8 cellular contexts compared by ENCODE assay signal in genomic region chr1:15835741-15836510, GRCh38. TPM values are rescaled to one million over a fixed set of nuclear protein-coding genes. Genes with fewer than 3 reads are reported as not detected.
DNase-seq lines count a peak whose midpoint lies in the region; FAIRE-seq and TF ChIP-seq lines count a peak whose summit lies in the region.

No MANE protein-coding gene starts in this region.

- in situ Hi-C loops in SK-MEL-5 (cut with HindIII; ENCODE audit: low pct_unique_long_range_greater_than_20kb, low sequenced_read_pairs): no loop called here

- no peaks in the 10 kb centered on the region for H3K27me3 ChIP-seq in neuron (ENCODE audit: insufficient read depth, low read length)
- H3K27me3 ChIP-seq in stomach smooth muscle (ENCODE audit: control insufficient read depth in 1 of 2, insufficient read depth in 2 of 2, low read length in 2 of 2): no peaks in the 10 kb centered on the region

- peak; percentile 48 for FAIRE-seq in frontal cortex (lab: Jason Lieb, UNC)

- POLR2A ChIA-PET in HEK293T (lab: Yijun Ruan, JAX): interaction anchor here (1.0 to 4.4 kb wide), 5 partner anchors 9 to 44 kb away, joined by 3 to 68 read pairs (median 5); partner anchors contain the start of gene SPEN

- no peaks in the 10 kb centered on the region for H3K36me3 ChIP-seq in neuron (ENCODE audit: insufficient read depth, low read length)
- no peaks in the 10 kb centered on the region for H3K36me3 ChIP-seq in stomach smooth muscle (ENCODE audit: control insufficient read depth in 2 of 2, insufficient read depth in 2 of 2, low read length in 2 of 2)

- H3K9me3 Mint-ChIP-seq in activated naive CD4-positive, alpha-beta T cell treated with anti-CD3 and anti-CD28 coated beads, Interleukin-2, amount 10 ng/mL, durations not matched to agents 7 days and 5 days: no peaks in the 10 kb centered on the region

- H3K4me3 ChIP-seq in NB4 (ENCODE audit: low read depth, low read length) (peak overlapping the region; percentile 82), neuron (ENCODE audit: low read length) (peak overlapping the region; percentile 96), stomach smooth muscle (ENCODE audit: low read length in 2 of 2) (peak overlapping the region; percentile 89 to 91)

- CTCF ChIA-PET in HEK293T (lab: Yijun Ruan, JAX): no interaction called here
- CTCF ChIA-PET in activated naive CD4-positive, alpha-beta T cell treated with anti-CD3 and anti-CD28 coated beads, Interleukin-2, amount 10 ng/mL, durations not matched to agents 7 days and 5 days (lab: Charles Lee): interaction anchor here (0.7 kb wide), 1 partner anchor 20 kb away, joined by 3 read pairs; no protein-coding TSS in a partner anchor

- H3K36me3 Mint-ChIP-seq in activated naive CD4-positive, alpha-beta T cell treated with anti-CD3 and anti-CD28 coated beads, Interleukin-2, amount 10 ng/mL, durations not matched to agents 7 days and 5 days: peaks cover 5% of the 10 kb centered on the region

- H3K27ac Mint-ChIP-seq in activated naive CD4-positive, alpha-beta T cell treated with anti-CD3 and anti-CD28 coated beads, Interleukin-2, amount 10 ng/mL, durations not matched to agents 7 days and 5 days: peak overlapping the region; percentile 98

- H3K4me3 Mint-ChIP-seq in activated naive CD4-positive, alpha-beta T cell treated with anti-CD3 and anti-CD28 coated beads, Interleukin-2, amount 10 ng/mL, durations not matched to agents 7 days and 5 days: peak overlapping the region; percentile 85

- H3K9ac ChIP-seq in stomach smooth muscle (ENCODE audit: low read length in 2 of 2): peak overlapping the region; percentile 97 to 98

- TF ChIP-seq POLR2A in NB4 (IDR thresholded peaks at IDR 0.05; ENCODE audit: extremely low read depth, insufficient read length): peak; percentile 74

- peaks cover 32% of the 10 kb centered on the region for H3K4me1 Mint-ChIP-seq in activated naive CD4-positive, alpha-beta T cell treated with anti-CD3 and anti-CD28 coated beads, Interleukin-2, amount 10 ng/mL, durations not matched to agents 7 days and 5 days

- no peaks in the 10 kb centered on the region for H3K9me3 ChIP-seq in neuron (ENCODE audit: low read length)
- no peaks in the 10 kb centered on the region for H3K9me3 ChIP-seq in stomach smooth muscle (ENCODE audit: control insufficient read depth in 2 of 2, low read length in 2 of 2)

- H3K27me3 Mint-ChIP-seq in activated naive CD4-positive, alpha-beta T cell treated with anti-CD3 and anti-CD28 coated beads, Interleukin-2, amount 10 ng/mL, durations not matched to agents 7 days and 5 days: peaks cover 11% of the 10 kb centered on the region

- H3K4me1 ChIP-seq in neuron (ENCODE audit: insufficient read depth, low read length): peaks cover 18% of the 10 kb centered on the region
- peaks cover 13% of the 10 kb centered on the region for H3K4me1 ChIP-seq in stomach smooth muscle (ENCODE audit: control insufficient read depth, insufficient read depth, low read length)

- no peak overlapping the region for H2AFZ ChIP-seq in neuron (ENCODE audit: low read depth, low read length)

- peak overlapping the region; percentile 100 for H3K27ac ChIP-seq in stomach smooth muscle (ENCODE audit: low read length)

- TF ChIP-seq CTCF in NB4 (IDR thresholded peaks at IDR 0.05; ENCODE audit: low read depth, low read length): no peak

- DNase-seq in GDM1 (lab: John Stamatoyannopoulos, UW) (peak; percentile 99), HEK293T (ENCODE audit: extremely low spot score) (peak; percentile 88), NB4 (ENCODE audit: low read depth) (peak; percentile 99), SK-MEL-5 (ENCODE audit: low read depth, low spot score) (peak; percentile 98), frontal cortex (ENCODE audit: low spot score in 2 of 2) (peak; percentile 91 to 92)
- peak; percentile 99 for DNase-seq in activated naive CD4-positive, alpha-beta T cell treated with anti-CD3 and anti-CD28 coated beads, Interleukin-2, amount 10 ng/mL, durations not matched to agents 7 days and 5 days

TF ChIP-seq in HEK293T, 16 proteins besides CTCF, POLR2A, EP300 and RAD21:
- TF ChIP-seq, protein P1, sequence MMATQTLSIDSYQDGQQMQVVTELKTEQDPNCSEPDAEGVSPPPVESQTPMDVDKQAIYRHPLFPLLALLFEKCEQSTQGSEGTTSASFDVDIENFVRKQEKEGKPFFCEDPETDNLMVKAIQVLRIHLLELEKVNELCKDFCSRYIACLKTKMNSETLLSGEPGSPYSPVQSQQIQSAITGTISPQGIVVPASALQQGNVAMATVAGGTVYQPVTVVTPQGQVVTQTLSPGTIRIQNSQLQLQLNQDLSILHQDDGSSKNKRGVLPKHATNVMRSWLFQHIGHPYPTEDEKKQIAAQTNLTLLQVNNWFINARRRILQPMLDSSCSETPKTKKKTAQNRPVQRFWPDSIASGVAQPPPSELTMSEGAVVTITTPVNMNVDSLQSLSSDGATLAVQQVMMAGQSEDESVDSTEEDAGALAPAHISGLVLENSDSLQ (IDR thresholded peaks at IDR 0.05): no peak; the same call in 1 of the 2 replicates
- TF ChIP-seq BHLHE40 (IDR thresholded peaks at IDR 0.05; ENCODE audit: borderline replicate concordance) (no peak), FOXA1 (IDR thresholded peaks at IDR 0.05) (no peak), LEF1 (IDR thresholded peaks at IDR 0.05; ENCODE audit: borderline replicate concordance) (no peak), HDGF (IDR thresholded peaks at IDR 0.05; ENCODE audit: borderline replicate concordance) (no peak), CTBP1 (IDR thresholded peaks at IDR 0.05; ENCODE audit: borderline replicate concordance) (peak; percentile 58; the same call in 1 of the 2 replicates), FOXM1 (IDR thresholded peaks at IDR 0.05; ENCODE audit: borderline replicate concordance) (no peak), SP1 (IDR thresholded peaks at IDR 0.05) (no peak), SUZ12 (IDR thresholded peaks at IDR 0.05) (no peak), NFRKB (IDR thresholded peaks at IDR 0.05) (no peak), TARDBP (IDR thresholded peaks at IDR 0.05) (peak; percentile 73; the same call in 1 of the 2 replicates), ELF4 (IDR thresholded peaks at IDR 0.05) (no peak), FOXK2 (IDR thresholded peaks at IDR 0.05) (no peak), ARNT (IDR thresholded peaks at IDR 0.05) (0 out of 2 replicates have a peak, but pooled peaks have one; percentile 15), ZNF384 (IDR thresholded peaks at IDR 0.05) (no peak), L3MBTL2 (conservative IDR thresholded peaks at IDR 0.05) (peak; percentile 74)

RNA-seq across cellular contexts. Expression of gene SPEN, which starts 11.6 kb away (rescaled TPM):
- total RNA-seq in SK-MEL-5 (2014; rRNA removed; shearing (Covaris generic)): 10.1 and 11.5 TPM in 2 replicates
- polyA plus RNA-seq in SK-MEL-5 (2015; cell fraction: cytosol; rRNA removed): 11.1 and 18.1 TPM in 2 replicates
- 21.4 and 31.5 TPM in 2 replicates for polyA plus RNA-seq in SK-MEL-5 (2015; cell fraction: nucleus; rRNA removed)
- total RNA-seq in frontal cortex: 58.3 TPM

RNA-seq across cellular contexts. Expression of gene UQCRHL, which starts 28.5 kb away (rescaled TPM):
- total RNA-seq in SK-MEL-5 (2014; rRNA removed; shearing (Covaris generic)): 8.3 and 9.2 TPM in 2 replicates
- 1.1 and 1.6 TPM in 2 replicates for polyA plus RNA-seq in SK-MEL-5 (2015; cell fraction: cytosol; rRNA removed)
- polyA plus RNA-seq in SK-MEL-5 (2015; cell fraction: nucleus; rRNA removed): 0.12 TPM in 1 of 2 replicates, not detected in the other
- total RNA-seq in frontal cortex: 2.9 TPM

Comparison
In these comparisons a context has a peak if more than half of its experiments do, and no peak if none do; other contexts are left out.
1. Peak in every context shown above with its lines: DNase-seq, H3K4me3 ChIP-seq and H3K27ac ChIP-seq.